In the genomic region with DNA sequence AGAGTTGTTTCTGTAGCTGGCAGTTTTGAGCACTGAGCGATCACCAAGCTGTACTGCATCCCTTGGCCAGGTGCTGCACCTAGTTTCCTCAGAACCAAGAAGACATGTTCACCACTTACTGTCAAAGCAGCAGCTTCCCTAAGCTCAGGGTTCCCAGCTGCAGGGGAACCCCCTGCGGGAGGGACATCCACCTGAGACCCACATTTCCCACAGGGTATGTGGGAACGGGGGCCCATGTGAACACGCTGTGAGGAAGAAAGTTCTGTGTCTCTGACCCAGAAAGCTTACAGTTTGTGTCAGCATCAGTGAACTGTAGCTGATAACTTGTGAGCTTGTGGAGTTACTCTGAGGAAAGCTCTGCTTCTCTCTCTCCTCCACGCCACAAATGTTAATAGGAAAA, we compare ENCODE assay signal across 33 cellular contexts.
"Had no signal": no experiment of that assay in that cellular context is flagged by ENCODE, and none has a peak within 500 bp of the region (broad histone marks: within the 10 kb centered on the region; RNA-seq: fewer than 3 reads in every experiment).

No MANE protein-coding gene starts in this region.

- H3K9me3 ChIP-seq: adrenal gland, esophagus muscularis mucosa, heart left ventricle had no signal

- H3K4me3 ChIP-seq: adrenal gland, body of pancreas, esophagus muscularis mucosa, gastrocnemius medialis, heart left ventricle had no signal

- H3K4me1 Mint-ChIP-seq: activated CD4-positive, alpha-beta T cell treated with anti-CD3 and anti-CD28 coated beads for 36 hours; activated CD4-positive, alpha-beta T cell treated with anti-CD3 and anti-CD28 coated beads, Interleukin-2, amount 10 ng/mL, durations not matched to agents 24 days and 14 days; activated CD8-positive, alpha-beta memory T cell treated with anti-CD3 and anti-CD28 coated beads, Interleukin-2, amount 10 ng/mL, durations not matched to agents 7 days and 5 days; activated naive CD4-positive, alpha-beta T cell treated with anti-CD3 and anti-CD28 coated beads, Interleukin-2, amount 50 U/mL, for 24 hours; activated naive CD8-positive, alpha-beta T cell treated with anti-CD3 and anti-CD28 coated beads for 36 hours; activated naive CD8-positive, alpha-beta T cell treated with anti-CD3 and anti-CD28 coated beads, Interleukin-2, amount 50 U/mL, for 24 hours had no signal

- H3K9me3 Mint-ChIP-seq: activated CD4-positive, alpha-beta memory T cell treated with anti-CD3 and anti-CD28 coated beads for 36 hours; activated CD4-positive, alpha-beta T cell treated with anti-CD3 and anti-CD28 coated beads, Interleukin-2, amount 10 ng/mL, durations not matched to agents 24 days and 14 days; activated naive CD4-positive, alpha-beta T cell treated with anti-CD3 and anti-CD28 coated beads for 36 hours; activated naive CD4-positive, alpha-beta T cell treated with anti-CD3 and anti-CD28 coated beads, Interleukin-2, amount 50 U/mL, for 24 hours; activated naive CD8-positive, alpha-beta T cell treated with anti-CD3 and anti-CD28 coated beads for 36 hours; activated naive CD8-positive, alpha-beta T cell treated with anti-CD3 and anti-CD28 coated beads, Interleukin-2, amount 50 U/mL, for 24 hours; activated T-helper 1 cell treated with anti-CD3 and anti-CD28 coated beads, Interleukin-12 subunit alpha, Interleukin-12 subunit beta, Interleukin-2, Interleukin-4 antibody, amounts not matched to agents 30 ng/mL and 10 ng/mL and 1 ng/mL, durations not matched to agents 14 hours and 24 hours and 36 hours; activated T-helper 2 cell treated with anti-CD3 and anti-CD28 coated beads, Interferon-gamma antibody, Interleukin-2, Interleukin-4, amounts not matched to agents 10 μg/mL and 5 μg/mL and 100 μg/mL, durations not matched to agents 14 hours and 24 hours and 36 hours had no signal

- H3K27me3 ChIP-seq: adrenal gland, body of pancreas, esophagus muscularis mucosa, gastrocnemius medialis, heart left ventricle had no signal

- H3K27me3 Mint-ChIP-seq: activated CD4-positive, alpha-beta memory T cell treated with anti-CD3 and anti-CD28 coated beads for 36 hours; activated CD4-positive, alpha-beta T cell treated with anti-CD3 and anti-CD28 coated beads for 36 hours; activated CD4-positive, alpha-beta T cell treated with anti-CD3 and anti-CD28 coated beads, Interleukin-2, amount 10 ng/mL, durations not matched to agents 24 days and 14 days; activated CD8-positive, alpha-beta memory T cell treated with anti-CD3 and anti-CD28 coated beads, Interleukin-2, amount 10 ng/mL, durations not matched to agents 7 days and 5 days; activated naive CD4-positive, alpha-beta T cell treated with anti-CD3 and anti-CD28 coated beads, Interleukin-2, amount 50 U/mL, for 24 hours had no signal

- DNase-seq: activated CD4-positive, alpha-beta memory T cell treated with anti-CD3 and anti-CD28 coated beads for 36 hours; activated CD4-positive, alpha-beta T cell treated with anti-CD3 and anti-CD28 coated beads for 36 hours; activated CD4-positive, alpha-beta T cell treated with anti-CD3 and anti-CD28 coated beads, Interleukin-2, amount 10 ng/mL, durations not matched to agents 24 days and 14 days; activated CD4-positive, CD25-positive, alpha-beta regulatory T cell; activated CD4-positive, CD25-positive, alpha-beta regulatory T cell treated with anti-CD3 and anti-CD28 coated beads, Interleukin-2, amount 50 U/mL, for 72 hours; activated CD8-positive, alpha-beta memory T cell treated with anti-CD3 and anti-CD28 coated beads, Interleukin-2, amount 10 ng/mL, durations not matched to agents 7 days and 5 days; activated CD8-positive, alpha-beta memory T cell treated with anti-CD3 and anti-CD28 coated beads, Interleukin-2, amount 50 U/mL, for 4 hours; activated CD8-positive, alpha-beta T cell treated with anti-CD3 and anti-CD28 coated beads, Interleukin-2, amount 10 ng/mL, durations not matched to agents 7 days and 5 days; activated effector memory CD4-positive, alpha-beta T cell treated with anti-CD3 and anti-CD28 coated beads, Interleukin-2, amount 50 U/mL, for 16 hours; activated naive CD4-positive, alpha-beta T cell treated with anti-CD3 and anti-CD28 coated beads for 36 hours; activated naive CD8-positive, alpha-beta T cell treated with anti-CD3 and anti-CD28 coated beads for 36 hours; activated naive CD8-positive, alpha-beta T cell treated with anti-CD3 and anti-CD28 coated beads, Interleukin-2, amount 50 U/mL, for 24 hours; activated T-cell treated with anti-CD3 and anti-CD28 coated beads, Interleukin-2, amount 50 U/mL, for 1 hour; activated T-cell treated with anti-CD3 and anti-CD28 coated beads, Interleukin-2, amount 50 U/mL, for 48 hours; adrenal gland; amygdala; aorta; body of pancreas; caudate nucleus; cortex of kidney; dermis blood vessel endothelial cell; effector CD4-positive, alpha-beta T cell; effector memory CD8-positive, alpha-beta T cell; erythroblast; foreskin keratinocyte; gastrocnemius medialis; glutamatergic neuron; heart left ventricle; T-helper 2 cell had no signal

- H3K4me1 ChIP-seq: adrenal gland, esophagus muscularis mucosa, foreskin keratinocyte, gastrocnemius medialis, heart left ventricle had no signal

- H3K4me3 Mint-ChIP-seq: activated CD4-positive, alpha-beta memory T cell treated with anti-CD3 and anti-CD28 coated beads for 36 hours; activated CD4-positive, alpha-beta T cell treated with anti-CD3 and anti-CD28 coated beads for 36 hours; activated CD4-positive, alpha-beta T cell treated with anti-CD3 and anti-CD28 coated beads, Interleukin-2, amount 10 ng/mL, durations not matched to agents 24 days and 14 days; activated CD8-positive, alpha-beta memory T cell treated with anti-CD3 and anti-CD28 coated beads, Interleukin-2, amount 10 ng/mL, durations not matched to agents 7 days and 5 days; activated CD8-positive, alpha-beta T cell treated with anti-CD3 and anti-CD28 coated beads, Interleukin-2, amount 10 ng/mL, durations not matched to agents 7 days and 5 days; activated naive CD4-positive, alpha-beta T cell treated with anti-CD3 and anti-CD28 coated beads for 36 hours; activated naive CD4-positive, alpha-beta T cell treated with anti-CD3 and anti-CD28 coated beads, Interleukin-2, amount 50 U/mL, for 24 hours; activated naive CD8-positive, alpha-beta T cell treated with anti-CD3 and anti-CD28 coated beads for 36 hours; activated naive CD8-positive, alpha-beta T cell treated with anti-CD3 and anti-CD28 coated beads, Interleukin-2, amount 50 U/mL, for 24 hours; activated T-helper 1 cell treated with anti-CD3 and anti-CD28 coated beads, Interleukin-12 subunit alpha, Interleukin-12 subunit beta, Interleukin-2, Interleukin-4 antibody, amounts not matched to agents 30 ng/mL and 10 ng/mL and 1 ng/mL, durations not matched to agents 14 hours and 24 hours and 36 hours; effector memory CD8-positive, alpha-beta T cell had no signal

- H3K36me3 Mint-ChIP-seq: activated CD4-positive, alpha-beta memory T cell treated with anti-CD3 and anti-CD28 coated beads for 36 hours; activated CD8-positive, alpha-beta memory T cell treated with anti-CD3 and anti-CD28 coated beads, Interleukin-2, amount 10 ng/mL, durations not matched to agents 7 days and 5 days; activated naive CD4-positive, alpha-beta T cell treated with anti-CD3 and anti-CD28 coated beads, Interleukin-2, amount 50 U/mL, for 24 hours; activated naive CD8-positive, alpha-beta T cell treated with anti-CD3 and anti-CD28 coated beads for 36 hours had no signal

- H3K36me3 ChIP-seq: adrenal gland, esophagus muscularis mucosa, gastrocnemius medialis, heart left ventricle had no signal

- H3K27ac Mint-ChIP-seq: activated CD4-positive, alpha-beta memory T cell treated with anti-CD3 and anti-CD28 coated beads for 36 hours; activated CD4-positive, alpha-beta T cell treated with anti-CD3 and anti-CD28 coated beads for 36 hours; activated CD4-positive, alpha-beta T cell treated with anti-CD3 and anti-CD28 coated beads, Interleukin-2, amount 10 ng/mL, durations not matched to agents 24 days and 14 days; activated CD8-positive, alpha-beta memory T cell treated with anti-CD3 and anti-CD28 coated beads, Interleukin-2, amount 10 ng/mL, durations not matched to agents 7 days and 5 days; activated CD8-positive, alpha-beta T cell treated with anti-CD3 and anti-CD28 coated beads, Interleukin-2, amount 10 ng/mL, durations not matched to agents 7 days and 5 days; activated naive CD4-positive, alpha-beta T cell treated with anti-CD3 and anti-CD28 coated beads for 36 hours; activated naive CD4-positive, alpha-beta T cell treated with anti-CD3 and anti-CD28 coated beads, Interleukin-2, amount 50 U/mL, for 24 hours; activated naive CD8-positive, alpha-beta T cell treated with anti-CD3 and anti-CD28 coated beads for 36 hours; activated naive CD8-positive, alpha-beta T cell treated with anti-CD3 and anti-CD28 coated beads, Interleukin-2, amount 50 U/mL, for 24 hours; activated T-helper 1 cell treated with anti-CD3 and anti-CD28 coated beads, Interleukin-12 subunit alpha, Interleukin-12 subunit beta, Interleukin-2, Interleukin-4 antibody, amounts not matched to agents 30 ng/mL and 10 ng/mL and 1 ng/mL, durations not matched to agents 14 hours and 24 hours and 36 hours; activated T-helper 2 cell treated with anti-CD3 and anti-CD28 coated beads, Interferon-gamma antibody, Interleukin-2, Interleukin-4, amounts not matched to agents 10 μg/mL and 5 μg/mL and 100 μg/mL, durations not matched to agents 14 hours and 24 hours and 36 hours; effector memory CD8-positive, alpha-beta T cell had no signal

- ATAC-seq: activated CD4-positive, alpha-beta T cell treated with anti-CD3 and anti-CD28 coated beads for 36 hours; activated CD8-positive, alpha-beta memory T cell treated with anti-CD3 and anti-CD28 coated beads, Interleukin-2, amount 10 ng/mL, durations not matched to agents 7 days and 5 days; activated CD8-positive, alpha-beta T cell treated with anti-CD3 and anti-CD28 coated beads, Interleukin-2, amount 10 ng/mL, durations not matched to agents 7 days and 5 days; activated naive CD8-positive, alpha-beta T cell treated with anti-CD3 and anti-CD28 coated beads, Interleukin-2, amount 50 U/mL, for 24 hours; body of pancreas; effector memory CD8-positive, alpha-beta T cell; foreskin keratinocyte; gastrocnemius medialis; heart left ventricle had no signal

- H3K27ac ChIP-seq: adrenal gland, body of pancreas, esophagus muscularis mucosa, foreskin keratinocyte, gastrocnemius medialis, heart left ventricle had no signal
